ENCODE assay signal across 8 cellular contexts in genomic region chr16:85027968-85028637, GRCh38. TPM values are rescaled to one million over a fixed set of nuclear protein-coding genes. Genes with fewer than 3 reads are reported as not detected.
DNase-seq lines count a peak whose midpoint lies in the region; ATAC-seq lines count a peak whose summit lies in the region.

No MANE protein-coding gene starts in this region.

- ATAC-seq in GM18867 (IDR thresholded peaks at IDR 0.05; ENCODE audit: unreplicated experiment), result peak; percentile 15
- peak; percentile 22 for ATAC-seq in HG03175 (IDR thresholded peaks at IDR 0.05; ENCODE audit: unreplicated experiment)
- peak; percentile 1 for ATAC-seq in activated CD8-positive, alpha-beta memory T cell treated with anti-CD3 and anti-CD28 coated beads, Interleukin-2, amount 10 ng/mL, durations not matched to agents 7 days and 5 days

- peak overlapping the region; percentile 86 for H3K4me3 Mint-ChIP-seq in activated CD8-positive, alpha-beta memory T cell treated with anti-CD3 and anti-CD28 coated beads, Interleukin-2, amount 10 ng/mL, durations not matched to agents 7 days and 5 days

- peaks cover 31% of the 10 kb centered on the region for H3K4me1 Mint-ChIP-seq in activated CD8-positive, alpha-beta memory T cell treated with anti-CD3 and anti-CD28 coated beads, Interleukin-2, amount 10 ng/mL, durations not matched to agents 7 days and 5 days

- peak; percentile 40 for DNase-seq in 8988T
- DNase-seq in activated CD8-positive, alpha-beta memory T cell treated with anti-CD3 and anti-CD28 coated beads, Interleukin-2, amount 10 ng/mL, durations not matched to agents 7 days and 5 days, result peak; percentile 54
- peak; percentile 24 for DNase-seq in germinal center (ENCODE audit: low spot score)
- DNase-seq in retina, result peak; percentile 46
- DNase-seq in NCI-H2081 treated with DMSO at 0.1 percent for 48 hours (lab: John Stamatoyannopoulos, UW), result no peak
- DNase-seq in NCI-H1417 treated with DMSO at 0.1 percent for 48 hours (lab: John Stamatoyannopoulos, UW), result no peak

- H3K27ac Mint-ChIP-seq in activated CD8-positive, alpha-beta memory T cell treated with anti-CD3 and anti-CD28 coated beads, Interleukin-2, amount 10 ng/mL, durations not matched to agents 7 days and 5 days, result peak overlapping the region; percentile 87

- no peaks in the 10 kb centered on the region for H3K27me3 Mint-ChIP-seq in activated CD8-positive, alpha-beta memory T cell treated with anti-CD3 and anti-CD28 coated beads, Interleukin-2, amount 10 ng/mL, durations not matched to agents 7 days and 5 days

- H3K36me3 Mint-ChIP-seq in activated CD8-positive, alpha-beta memory T cell treated with anti-CD3 and anti-CD28 coated beads, Interleukin-2, amount 10 ng/mL, durations not matched to agents 7 days and 5 days, result no peaks in the 10 kb centered on the region

- CTCF ChIA-PET in activated CD8-positive, alpha-beta memory T cell treated with anti-CD3 and anti-CD28 coated beads, Interleukin-2, amount 10 ng/mL, durations not matched to agents 7 days and 5 days (lab: Charles Lee), result interaction anchor here (0.8 to 4.6 kb wide), 13 partner anchors 13 to 588 kb away, joined by 3 to 43 read pairs (median 5); partner anchors contain the start of gene ZDHHC7

- no peaks in the 10 kb centered on the region for H3K9me3 Mint-ChIP-seq in activated CD8-positive, alpha-beta memory T cell treated with anti-CD3 and anti-CD28 coated beads, Interleukin-2, amount 10 ng/mL, durations not matched to agents 7 days and 5 days (ENCODE audit: low read depth)

RNA-seq across cellular contexts. Expression of gene KIAA0513, which starts 0.5 kb away (rescaled TPM):
- total RNA-seq in activated CD8-positive, alpha-beta memory T cell treated with anti-CD3 and anti-CD28 coated beads, Interleukin-2, amount 10 ng/mL, durations not matched to agents 7 days and 5 days, result 1 to 10 TPM; 7.9 to 9.6 TPM

RNA-seq across cellular contexts. Expression of gene ZDHHC7, which starts 16.8 kb away (rescaled TPM):
- 10 to 100 TPM; 22.3 to 27.1 TPM for total RNA-seq in activated CD8-positive, alpha-beta memory T cell treated with anti-CD3 and anti-CD28 coated beads, Interleukin-2, amount 10 ng/mL, durations not matched to agents 7 days and 5 days

Comparison
In these comparisons a context has a peak if more than half of its experiments do, and no peak if none do; other contexts are left out.
1. DNase-seq: peak in 8988T (single experiment), activated CD8-positive, alpha-beta memory T cell treated with anti-CD3 and anti-CD28 coated beads, Interleukin-2, amount 10 ng/mL, durations not matched to agents 7 days and 5 days (single experiment), germinal center (single experiment) and retina (single experiment); none in NCI-H2081 treated with DMSO at 0.1 percent for 48 hours (single experiment) and NCI-H1417 treated with DMSO at 0.1 percent for 48 hours (single experiment).
2. Peak in every context shown above with its lines, with median percentiles within 50 percentile points of each other: ATAC-seq.